9 cellular contexts compared by ENCODE assay signal in genomic region chr3:52892625-52893311, GRCh38. TPM values are rescaled to one million over a fixed set of nuclear protein-coding genes. Genes with fewer than 3 reads are reported as not detected.
DNase-seq lines count a peak whose midpoint lies in the region; ATAC-seq and TF ChIP-seq lines count a peak whose summit lies in the region.
"Had no signal": no experiment of that assay in that cellular context is flagged by ENCODE, and none has a peak within 500 bp of the region (broad histone marks: within the 10 kb centered on the region; RNA-seq: fewer than 3 reads in every experiment).

No MANE protein-coding gene starts in this region.

- TF ChIP-seq POLR2A in vagina (IDR thresholded peaks at IDR 0.05), result no peak

- H3K9me3 ChIP-seq in right atrium auricular region (no peaks in the 10 kb centered on the region), left lung (no peaks in the 10 kb centered on the region), vagina (no peaks in the 10 kb centered on the region)

- ATAC-seq in left cardiac atrium (no peak), left lung (no peak)

- H3K27me3 ChIP-seq in right atrium auricular region (no peaks in the 10 kb centered on the region), left lung (no peaks in the 10 kb centered on the region), vagina (no peaks in the 10 kb centered on the region)

- H3K4me1 ChIP-seq in right atrium auricular region (peaks cover 0 to 61% of the 10 kb centered on the region in 2 donors), left lung (peaks cover 35 to 66% of the 10 kb centered on the region in 2 donors), vagina (peaks cover 68% of the 10 kb centered on the region)

- H3K27ac ChIP-seq in right atrium auricular region (peak overlapping the region; percentile 20 to 44), left lung (peak overlapping the region; percentile 48 to 77), vagina (peak overlapping the region; percentile 76)

- intact Hi-C loops in left cardiac atrium (cut with DNase I) (loop anchor here in 1 of 2 donors (5.0 kb wide), 1 partner anchor 45 kb away; no protein-coding TSS in a partner anchor), left lung (cut with DNase I) (no loop called here), vagina (cut with DNase I) (loop anchor here (5.0 kb wide), 1 partner anchor 45 kb away; no protein-coding TSS in a partner anchor)

- no peak for TF ChIP-seq CTCF in right atrium auricular region (IDR thresholded peaks at IDR 0.05)
- TF ChIP-seq CTCF in left lung (IDR thresholded peaks at IDR 0.05), result no peak
- TF ChIP-seq CTCF in vagina (IDR thresholded peaks at IDR 0.05), result no peak

- DNase-seq in right atrium auricular region (ENCODE audit: low spot score), result no peak
- no peak for DNase-seq in left cardiac atrium
- DNase-seq in activated T-cell treated with anti-CD3 and anti-CD28 coated beads, Interleukin-2, amount 50 U/mL, for 48 hours, result peak; percentile 41 to 47
- DNase-seq in left lung, result no peak
- peak in 1 of 2 donors; percentile 25 for DNase-seq in vagina (ENCODE audit: extremely low spot score in 2 of 2)
- no peak for DNase-seq in NCI-H2196 treated with DMSO at 0.1 percent for 48 hours (lab: John Stamatoyannopoulos, UW; ENCODE audit: unreplicated experiment)
- no peak for DNase-seq in NCI-H2107 treated with DMSO at 0.1 percent for 48 hours (lab: John Stamatoyannopoulos, UW; ENCODE audit: unreplicated experiment)
- DNase-seq in NCI-H1694 (lab: John Stamatoyannopoulos, UW), result no peak

- H3K4me3 ChIP-seq in right atrium auricular region, result no peak overlapping the region
- no peak overlapping the region for H3K4me3 ChIP-seq in left lung
- H3K4me3 ChIP-seq in vagina, result peak overlapping the region; percentile 8 to 22

- no peaks in the 10 kb centered on the region for H3K36me3 ChIP-seq in right atrium auricular region
- no peaks in the 10 kb centered on the region for H3K36me3 ChIP-seq in left lung
- no peaks in the 10 kb centered on the region for H3K36me3 ChIP-seq in vagina

RNA-seq across cellular contexts. Expression of gene STIMATE, which starts 4.6 kb away (rescaled TPM):
- 10 to 100 TPM in 1 of 2 donors, 1 to 10 TPM in 1; 7.6 to 10.3 TPM for total RNA-seq in right atrium auricular region
- total RNA-seq in left cardiac atrium, result 10 to 100 TPM in 1 of 2 donors, 1 to 10 TPM in 1; 7.9 to 14.1 TPM
- total RNA-seq in left lung, result 10 to 100 TPM; 21.0 to 28.3 TPM
- 12.5 TPM for total RNA-seq in vagina

RNA-seq across cellular contexts. Expression of gene MUSTN1, which starts 57.9 kb away (rescaled TPM):
- total RNA-seq in right atrium auricular region (10 to 100 TPM; 43.8 to 45.0 TPM), left cardiac atrium (10 to 100 TPM; 14.8 to 33.4 TPM), left lung (1 to 10 TPM; 1.2 to 7.5 TPM), vagina (30.2 TPM)
- total RNA-seq: Daoy had no signal

Comparison
In these comparisons a context has a peak if more than half of its experiments do, and no peak if none do; other contexts are left out.
1. DNase-seq: peak in activated T-cell treated with anti-CD3 and anti-CD28 coated beads, Interleukin-2, amount 50 U/mL, for 48 hours (2 of 2); none in right atrium auricular region (single experiment), left cardiac atrium (single experiment), left lung (0 of 2), NCI-H2196 treated with DMSO at 0.1 percent for 48 hours (single experiment), NCI-H2107 treated with DMSO at 0.1 percent for 48 hours (single experiment) and NCI-H1694 (single experiment).
2. H3K4me3 ChIP-seq: peak in vagina (2 of 2); none in right atrium auricular region (0 of 2) and left lung (0 of 2).
3. Peak in every context shown above with its lines, with median percentiles within 50 percentile points of each other: H3K27ac ChIP-seq.